1 cellular context compared by ENCODE assay signal in the genomic region with DNA sequence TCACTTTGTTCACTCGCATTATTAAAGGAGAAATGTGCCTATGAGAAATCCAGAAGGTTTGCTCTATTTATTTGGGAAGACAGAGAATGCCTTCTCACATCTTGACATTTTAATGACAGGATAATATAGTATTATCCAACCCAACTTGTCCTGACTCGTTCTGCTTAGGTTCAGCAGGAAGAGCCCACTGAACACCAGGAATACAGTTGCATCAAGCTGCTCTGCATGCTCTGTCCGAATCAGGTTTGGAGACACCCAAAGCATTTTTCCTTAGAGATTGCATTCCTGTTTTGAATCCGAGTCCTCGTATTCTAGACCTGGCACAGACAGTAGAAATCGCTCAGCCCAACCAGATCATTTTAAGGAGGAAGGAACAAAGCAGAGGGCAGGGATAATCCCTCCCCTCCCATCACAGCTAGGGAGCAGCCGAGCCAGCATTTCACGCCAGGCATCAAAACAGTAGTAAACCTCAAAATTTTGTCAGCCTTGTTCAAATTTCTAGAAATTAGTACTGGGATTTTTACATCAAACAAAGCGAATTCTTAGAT.
TF ChIP-seq lines count a peak whose summit lies in the region.

No MANE protein-coding gene starts in this region.

TF ChIP-seq in GM23338, 12 proteins besides CTCF, POLR2A, EP300 and RAD21 (continued from another document):
- TF ChIP-seq NANOG (IDR thresholded peaks at IDR 0.05; ENCODE audit: borderline replicate concordance) (no peak), EZH2phosphoT487 (IDR thresholded peaks at IDR 0.05; ENCODE audit: unreplicated experiment) (no peak), STAT1 (IDR thresholded peaks at IDR 0.05; ENCODE audit: unreplicated experiment) (no peak), ZNF114 (CRISPR knock-in tag; IDR thresholded peaks at IDR 0.05) (no peak), CREB1 (CRISPR knock-in tag; IDR thresholded peaks at IDR 0.05; ENCODE audit: low read depth) (no peak), ZNF462 (CRISPR knock-in tag; IDR thresholded peaks at IDR 0.05) (no peak), POLR2AphosphoS5 (IDR thresholded peaks at IDR 0.05; ENCODE audit: low read depth) (no peak)
- TF ChIP-seq, protein P1, sequence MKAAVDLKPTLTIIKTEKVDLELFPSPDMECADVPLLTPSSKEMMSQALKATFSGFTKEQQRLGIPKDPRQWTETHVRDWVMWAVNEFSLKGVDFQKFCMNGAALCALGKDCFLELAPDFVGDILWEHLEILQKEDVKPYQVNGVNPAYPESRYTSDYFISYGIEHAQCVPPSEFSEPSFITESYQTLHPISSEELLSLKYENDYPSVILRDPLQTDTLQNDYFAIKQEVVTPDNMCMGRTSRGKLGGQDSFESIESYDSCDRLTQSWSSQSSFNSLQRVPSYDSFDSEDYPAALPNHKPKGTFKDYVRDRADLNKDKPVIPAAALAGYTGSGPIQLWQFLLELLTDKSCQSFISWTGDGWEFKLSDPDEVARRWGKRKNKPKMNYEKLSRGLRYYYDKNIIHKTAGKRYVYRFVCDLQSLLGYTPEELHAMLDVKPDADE (IDR thresholded peaks at IDR 0.05): no peak
